ENCODE assay signal across 29 cellular contexts in the genomic region with DNA sequence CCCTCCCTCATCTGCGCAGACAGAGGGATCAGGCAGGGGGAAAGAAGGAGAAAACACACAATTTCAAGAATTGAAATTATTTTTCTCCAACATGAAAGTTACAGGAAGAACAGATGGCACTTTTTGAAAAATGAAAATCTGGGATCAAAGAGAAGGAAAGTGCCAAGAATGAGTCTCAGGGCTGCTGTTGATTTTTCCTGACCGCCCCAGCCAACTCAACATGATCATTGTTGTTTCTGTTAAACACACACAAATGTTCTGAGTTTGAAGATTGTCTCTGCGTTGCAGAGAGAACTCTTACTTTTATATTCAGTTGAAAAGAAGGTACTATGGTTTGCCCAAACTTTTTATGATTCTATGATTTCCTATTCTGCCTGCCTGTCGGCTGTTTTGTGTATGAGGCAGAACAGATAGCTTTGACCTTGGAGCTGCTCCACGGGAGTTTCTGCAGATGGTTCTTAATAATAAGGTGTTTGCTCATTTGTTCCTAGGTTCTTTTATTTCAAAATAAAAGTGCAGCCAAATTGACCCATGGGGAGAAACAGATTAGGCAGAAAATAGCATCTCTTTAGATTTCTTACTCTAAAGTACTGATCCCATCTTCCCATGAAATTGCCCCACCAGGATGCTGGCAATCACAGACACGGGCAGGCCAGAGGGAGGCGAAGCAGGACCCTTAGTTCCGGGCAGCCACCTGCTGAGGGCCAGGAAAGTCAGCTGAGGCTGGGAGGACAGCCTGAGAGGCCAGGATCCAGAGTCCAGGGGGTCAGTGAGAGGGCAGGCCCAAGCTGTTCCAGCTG.
DNase-seq lines count a peak whose midpoint lies in the region; ATAC-seq and TF ChIP-seq lines count a peak whose summit lies in the region.
"Had no signal": no experiment of that assay in that cellular context is flagged by ENCODE, and none has a peak within 500 bp of the region (broad histone marks: within the 10 kb centered on the region; RNA-seq: fewer than 3 reads in every experiment).

No MANE protein-coding gene starts in this region.

- intact Hi-C loops in left ventricle myocardium inferior (cut with micrococcal nuclease) (no loop called here), Right ventricle myocardium inferior (cut with DNase I) (no loop called here), left ventricle myocardium superior (cut with micrococcal nuclease) (no loop called here), uterus (cut with DNase I; ENCODE audit: low total_unique reads) (loop anchor here (10.0 kb wide), 1 partner anchor 140 kb away; no protein-coding TSS in a partner anchor)

- no peaks in the 10 kb centered on the region for H3K27me3 ChIP-seq in left ventricle myocardium inferior (ENCODE audit: low read depth)
- H3K27me3 ChIP-seq in uterus: no peaks in the 10 kb centered on the region
- H3K27me3 ChIP-seq: vagina had no signal

- H3K27me3 Mint-ChIP-seq in osteocyte (ENCODE audit: unreplicated experiment): no peaks in the 10 kb centered on the region

- ATAC-seq in Right ventricle myocardium inferior: no peak
- ATAC-seq in left ventricle myocardium superior: peak; percentile 31
- ATAC-seq in HG03135 (IDR thresholded peaks at IDR 0.05; ENCODE audit: unreplicated experiment): no peak
- ATAC-seq: A549; left colon; natural killer cell treated with Interleukin-12 subunit alpha and Interleukin-12 subunit beta and Interleukin-15 and Interleukin-18, amount 100 ng/mL, for 72 hours; SK-N-SH treated with all-trans-retinoic acid at 6 μM for 48 hours; stimulated activated effector memory CD8-positive, alpha-beta T cell treated with anti-CD3 and anti-CD28 coated beads, Interleukin-12 subunit alpha, Interleukin-12 subunit beta, amount 100 ng/mL, for 72 hours; WTC11 had no signal

- H3K27ac ChIP-seq in left ventricle myocardium inferior (replicated peaks) (peak overlapping the region; percentile 48), uterus (peak overlapping the region; percentile 83 to 88)
- H3K27ac ChIP-seq: A549, epithelial cell of prostate, prostate gland, RWPE1, vagina had no signal

- no peaks in the 10 kb centered on the region for H3K36me3 Mint-ChIP-seq in osteocyte (ENCODE audit: unreplicated experiment)
- H3K36me3 Mint-ChIP-seq: activated naive CD8-positive, alpha-beta T cell; CD8-positive, alpha-beta memory T cell; natural killer cell treated with Interleukin-12 subunit alpha and Interleukin-12 subunit beta and Interleukin-15 and Interleukin-18, amount 100 ng/mL, for 72 hours; stimulated activated effector memory CD8-positive, alpha-beta T cell treated with anti-CD3 and anti-CD28 coated beads, Interleukin-12 subunit alpha, Interleukin-12 subunit beta, amount 100 ng/mL, for 72 hours; WTC11 had no signal

- DNase-seq in left ventricle myocardium inferior (no peak), Right ventricle myocardium inferior (ENCODE audit: missing footprints) (no peak), left ventricle myocardium superior (no peak), osteocyte (ENCODE audit: extremely low spot score, unreplicated experiment) (peak; percentile 73), uterus (peak; percentile 55 to 82), SIG-M5 (lab: John Stamatoyannopoulos, UW) (no peak), amniotic stem cell (lab: John Stamatoyannopoulos, UW) (no peak)
- DNase-seq: activated CD8-positive, alpha-beta memory T cell treated with anti-CD3 and anti-CD28 coated beads, Interleukin-2, amount 50 U/mL, for 4 hours; CD8-positive, alpha-beta memory T cell; cerebellar nuclear complex; DMS153; left colon; MM.1S; NCI-H1417 treated with DMSO at 0.1 percent for 48 hours; NCI-H526; stimulated activated CD4-positive, alpha-beta T cell treated with anti-CD3 and anti-CD28 coated beads, Interleukin-2, amount 100 ng/mL, for 48 hours had no signal

- no peaks in the 10 kb centered on the region for H3K9me3 Mint-ChIP-seq in osteocyte (ENCODE audit: unreplicated experiment)
- H3K9me3 Mint-ChIP-seq: activated T-helper 2 cell treated with anti-CD3 and anti-CD28 coated beads, Interferon-gamma antibody, Interleukin-2, Interleukin-4, amounts not matched to agents 10 μg/mL and 5 μg/mL and 100 μg/mL, durations not matched to agents 14 hours and 24 hours and 36 hours; CD8-positive, alpha-beta memory T cell; natural killer cell treated with Interleukin-12 subunit alpha and Interleukin-12 subunit beta and Interleukin-15 and Interleukin-18, amount 100 ng/mL, for 72 hours; stimulated activated effector memory CD8-positive, alpha-beta T cell treated with anti-CD3 and anti-CD28 coated beads, Interleukin-12 subunit alpha, Interleukin-12 subunit beta, amount 100 ng/mL, for 72 hours; WTC11 had no signal

- no peaks in the 10 kb centered on the region for H3K9me3 ChIP-seq in left ventricle myocardium inferior (replicated peaks)
- H3K9me3 ChIP-seq in uterus: no peaks in the 10 kb centered on the region
- H3K9me3 ChIP-seq: A549, prostate gland, vagina had no signal

- no peak overlapping the region for H3K27ac Mint-ChIP-seq in osteocyte (ENCODE audit: unreplicated experiment)
- H3K27ac Mint-ChIP-seq: activated naive CD8-positive, alpha-beta T cell; activated T-helper 2 cell treated with anti-CD3 and anti-CD28 coated beads, Interferon-gamma antibody, Interleukin-2, Interleukin-4, amounts not matched to agents 10 μg/mL and 5 μg/mL and 100 μg/mL, durations not matched to agents 14 hours and 24 hours and 36 hours; B cell; natural killer cell treated with Interleukin-12 subunit alpha and Interleukin-12 subunit beta and Interleukin-15 and Interleukin-18, amount 100 ng/mL, for 72 hours; stimulated activated effector memory CD8-positive, alpha-beta T cell treated with anti-CD3 and anti-CD28 coated beads, Interleukin-12 subunit alpha, Interleukin-12 subunit beta, amount 100 ng/mL, for 72 hours; WTC11 had no signal

- no peak overlapping the region for H3K4me3 ChIP-seq in left ventricle myocardium inferior
- no peak overlapping the region for H3K4me3 ChIP-seq in uterus
- H3K4me3 ChIP-seq: A549, prostate gland, vagina had no signal

- no peaks in the 10 kb centered on the region for H3K4me1 Mint-ChIP-seq in osteocyte (ENCODE audit: unreplicated experiment)
- H3K4me1 Mint-ChIP-seq: B cell; CD8-positive, alpha-beta memory T cell; stimulated activated effector memory CD8-positive, alpha-beta T cell treated with anti-CD3 and anti-CD28 coated beads, Interleukin-12 subunit alpha, Interleukin-12 subunit beta, amount 100 ng/mL, for 72 hours; WTC11 had no signal

- H3K36me3 ChIP-seq in left ventricle myocardium inferior: no peaks in the 10 kb centered on the region
- H3K36me3 ChIP-seq in uterus: no peaks in the 10 kb centered on the region
- H3K36me3 ChIP-seq: prostate gland, vagina had no signal

- H3K4me1 ChIP-seq in left ventricle myocardium inferior (peaks cover 39% of the 10 kb centered on the region), uterus (no peaks in the 10 kb centered on the region)
- H3K4me1 ChIP-seq: A549, prostate gland had no signal

- no peak for TF ChIP-seq POLR2A in uterus (IDR thresholded peaks at IDR 0.05)

- TF ChIP-seq CTCF in left ventricle myocardium inferior (IDR thresholded peaks at IDR 0.05; ENCODE audit: borderline replicate concordance) (no peak), osteocyte (IDR thresholded peaks at IDR 0.05) (no peak), uterus (IDR thresholded peaks at IDR 0.05) (no peak)

- H3K4me3 Mint-ChIP-seq in osteocyte (ENCODE audit: unreplicated experiment): no peak overlapping the region
- H3K4me3 Mint-ChIP-seq: activated naive CD8-positive, alpha-beta T cell; B cell; CD8-positive, alpha-beta memory T cell; natural killer cell treated with Interleukin-12 subunit alpha and Interleukin-12 subunit beta and Interleukin-15 and Interleukin-18, amount 100 ng/mL, for 72 hours; stimulated activated effector memory CD8-positive, alpha-beta T cell treated with anti-CD3 and anti-CD28 coated beads, Interleukin-12 subunit alpha, Interleukin-12 subunit beta, amount 100 ng/mL, for 72 hours; WTC11 had no signal

Comparison
In these comparisons a context has a peak if more than half of its experiments do, and no peak if none do; other contexts are left out.
1. DNase-seq: peak in osteocyte (single experiment) and uterus (2 of 2); none in left ventricle myocardium inferior (single experiment), Right ventricle myocardium inferior (single experiment), left ventricle myocardium superior (single experiment), SIG-M5 (single experiment) and amniotic stem cell (single experiment).